12 cellular contexts compared by ENCODE assay signal in genomic region chr22:20965104-20965887, GRCh38. TPM values are rescaled to one million over a fixed set of nuclear protein-coding genes. Genes with fewer than 3 reads are reported as not detected.
DNase-seq lines count a peak whose midpoint lies in the region; TF ChIP-seq lines count a peak whose summit lies in the region.
"Had no signal": no experiment of that assay in that cellular context is flagged by ENCODE, and none has a peak within 500 bp of the region (broad histone marks: within the 10 kb centered on the region; RNA-seq: fewer than 3 reads in every experiment).

No MANE protein-coding gene starts in this region.

- no peaks in the 10 kb centered on the region for H3K9me3 ChIP-seq in NT2/D1 (ENCODE audit: insufficient read depth, low read length)
- H3K9me3 ChIP-seq in osteoblast (ENCODE audit: low read depth, low read length), result no peaks in the 10 kb centered on the region

- peaks cover 3% of the 10 kb centered on the region for H4K20me1 ChIP-seq in osteoblast (ENCODE audit: insufficient read depth, low read length)

- DNase-seq in AG10803 (ENCODE audit: low read depth), result no peak
- no peak for DNase-seq in NT2/D1 (ENCODE audit: low read depth, low spot score)
- DNase-seq in fibroblast of pulmonary artery (ENCODE audit: low read depth), result no peak
- DNase-seq in osteoblast (ENCODE audit: insufficient read length, low spot score, missing footprints), result peak; percentile 80
- no peak for DNase-seq in stimulated activated CD4-positive, alpha-beta T cell treated with anti-CD3 and anti-CD28 coated beads, Interleukin-4, amount 100 ng/mL, for 4 hours
- DNase-seq in globus pallidus (ENCODE audit: low spot score), result no peak
- no peak for DNase-seq in NCI-H2171 (lab: John Stamatoyannopoulos, UW)
- no peak for DNase-seq in cerebellar cortex (ENCODE audit: low spot score)
- DNase-seq: EL, islet precursor cell had no signal

- H3K27me3 ChIP-seq in NT2/D1 (ENCODE audit: insufficient read depth, insufficient read length) (peaks cover 66% of the 10 kb centered on the region), osteoblast (ENCODE audit: insufficient read depth, low read length) (peaks cover 31% of the 10 kb centered on the region)

- H3K36me3 ChIP-seq in NT2/D1 (ENCODE audit: insufficient read depth, insufficient read length, low read length), result no peaks in the 10 kb centered on the region
- no peaks in the 10 kb centered on the region for H3K36me3 ChIP-seq in osteoblast (ENCODE audit: insufficient read depth, low read length)

- H3K27ac ChIP-seq in osteoblast (ENCODE audit: low read depth, low read length), result no peak overlapping the region
- H3K27ac ChIP-seq: KMS-11, SK-N-MC had no signal

- H3K9ac ChIP-seq in NT2/D1 (ENCODE audit: insufficient read length, low read depth), result peak overlapping the region; percentile 42
- H3K9ac ChIP-seq: KMS-11 had no signal

- H2AFZ ChIP-seq in osteoblast (ENCODE audit: low read length), result no peak overlapping the region

- H3K4me3 ChIP-seq in AG10803 (ENCODE audit: low read length), result peak overlapping the region; percentile 20; the same call in 1 of the 2 replicates
- H3K4me3 ChIP-seq in NT2/D1 (ENCODE audit: insufficient read length, low read depth), result peak overlapping the region; percentile 24
- peak overlapping the region; percentile 21 for H3K4me3 ChIP-seq in fibroblast of pulmonary artery (replicated peaks; ENCODE audit: low read depth, low read length)
- peak overlapping the region; percentile 45 for H3K4me3 ChIP-seq in osteoblast (ENCODE audit: insufficient read depth, low read length)
- H3K4me3 ChIP-seq: SK-N-MC had no signal

- H3K4me1 ChIP-seq in NT2/D1 (ENCODE audit: insufficient read depth, insufficient read length) (peaks cover 17% of the 10 kb centered on the region), osteoblast (ENCODE audit: insufficient read depth, low read length) (no peaks in the 10 kb centered on the region)

- H3K4me2 ChIP-seq in osteoblast (ENCODE audit: insufficient read depth, low read length), result peak overlapping the region; percentile 48
- H3K4me2 ChIP-seq: KMS-11 had no signal

- H3K79me2 ChIP-seq in osteoblast (ENCODE audit: insufficient read depth, low read length), result no peaks in the 10 kb centered on the region

- TF ChIP-seq CTCF in AG10803 (conservative IDR thresholded peaks at IDR 0.05; ENCODE audit: low read length) (no peak), fibroblast of pulmonary artery (IDR thresholded peaks at IDR 0.05; ENCODE audit: low read length, missing control alignments) (no peak), osteoblast (IDR thresholded peaks at IDR 0.05; ENCODE audit: extremely low read depth, low read depth, low read length) (no peak)

RNA-seq across cellular contexts. Expression of gene AIFM3, which starts 1.8 kb away (rescaled TPM):
- total RNA-seq in osteoblast, result 0.59 and 0.72 TPM in 2 replicates

RNA-seq across cellular contexts. Expression of gene LZTR1, which starts 16.8 kb away (rescaled TPM):
- total RNA-seq in osteoblast, result 56.8 and 58.0 TPM in 2 replicates

RNA-seq across cellular contexts. Expression of gene THAP7, which starts 36.6 kb away (rescaled TPM):
- total RNA-seq in osteoblast, result 23.9 and 24.2 TPM in 2 replicates

RNA-seq across cellular contexts. Expression of gene CRKL, which starts 48.1 kb away (rescaled TPM):
- total RNA-seq in osteoblast, result 31.2 and 38.4 TPM in 2 replicates

RNA-seq across cellular contexts. Expression of gene P2RX6, which starts 49.7 kb away (rescaled TPM):
- 3.2 and 5.1 TPM in 2 replicates for total RNA-seq in osteoblast
